1 cellular context compared by ENCODE assay signal in the genomic region with DNA sequence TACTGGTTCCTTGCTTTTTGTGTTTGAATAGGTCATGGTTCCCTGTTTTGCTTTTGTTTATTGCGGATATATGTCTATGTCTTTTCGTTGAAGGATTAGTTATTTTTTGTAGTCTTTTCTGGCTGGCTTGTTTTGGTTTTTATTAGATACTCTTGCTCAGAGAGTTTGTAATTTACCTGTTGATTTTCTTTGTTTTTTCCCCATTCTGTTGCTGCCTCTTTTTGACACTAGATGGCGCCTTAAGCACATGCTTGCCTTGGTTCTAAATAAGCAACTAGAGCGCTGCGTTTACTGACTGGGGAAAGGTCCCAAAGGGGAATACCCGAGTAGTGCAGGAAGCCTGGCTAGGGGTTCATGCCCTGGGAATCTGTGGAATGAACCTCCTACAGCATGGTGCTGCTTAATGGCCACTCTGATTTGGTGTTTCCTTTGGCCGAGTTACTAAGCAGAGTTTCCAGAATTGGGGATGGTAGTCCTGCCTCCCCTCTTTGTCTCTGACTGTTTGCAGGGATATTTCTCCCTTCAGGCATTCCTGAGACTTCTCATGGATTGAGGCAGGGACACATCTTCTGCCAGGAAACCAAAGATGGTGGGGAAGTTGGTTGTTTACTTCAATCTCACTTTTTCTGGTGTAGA.
TF ChIP-seq lines count a peak whose summit lies in the region.

No MANE protein-coding gene starts in this region.

TF ChIP-seq in K562, 482 proteins besides CTCF, POLR2A, EP300 and RAD21 (continued from another document and continues in another):
- TF ChIP-seq, protein P1, sequence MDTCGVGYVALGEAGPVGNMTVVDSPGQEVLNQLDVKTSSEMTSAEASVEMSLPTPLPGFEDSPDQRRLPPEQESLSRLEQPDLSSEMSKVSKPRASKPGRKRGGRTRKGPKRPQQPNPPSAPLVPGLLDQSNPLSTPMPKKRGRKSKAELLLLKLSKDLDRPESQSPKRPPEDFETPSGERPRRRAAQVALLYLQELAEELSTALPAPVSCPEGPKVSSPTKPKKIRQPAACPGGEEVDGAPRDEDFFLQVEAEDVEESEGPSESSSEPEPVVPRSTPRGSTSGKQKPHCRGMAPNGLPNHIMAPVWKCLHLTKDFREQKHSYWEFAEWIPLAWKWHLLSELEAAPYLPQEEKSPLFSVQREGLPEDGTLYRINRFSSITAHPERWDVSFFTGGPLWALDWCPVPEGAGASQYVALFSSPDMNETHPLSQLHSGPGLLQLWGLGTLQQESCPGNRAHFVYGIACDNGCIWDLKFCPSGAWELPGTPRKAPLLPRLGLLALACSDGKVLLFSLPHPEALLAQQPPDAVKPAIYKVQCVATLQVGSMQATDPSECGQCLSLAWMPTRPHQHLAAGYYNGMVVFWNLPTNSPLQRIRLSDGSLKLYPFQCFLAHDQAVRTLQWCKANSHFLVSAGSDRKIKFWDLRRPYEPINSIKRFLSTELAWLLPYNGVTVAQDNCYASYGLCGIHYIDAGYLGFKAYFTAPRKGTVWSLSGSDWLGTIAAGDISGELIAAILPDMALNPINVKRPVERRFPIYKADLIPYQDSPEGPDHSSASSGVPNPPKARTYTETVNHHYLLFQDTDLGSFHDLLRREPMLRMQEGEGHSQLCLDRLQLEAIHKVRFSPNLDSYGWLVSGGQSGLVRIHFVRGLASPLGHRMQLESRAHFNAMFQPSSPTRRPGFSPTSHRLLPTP (IDR thresholded peaks at IDR 0.05; ENCODE audit: borderline replicate concordance, extremely low read depth, insufficient read length), result no peak
- no peak for TF ChIP-seq CHD2 (IDR thresholded peaks at IDR 0.05; ENCODE audit: low read depth, low read length)
- TF ChIP-seq PHTF2 (CRISPR knock-in tag; IDR thresholded peaks at IDR 0.05), result no peak
- peak in 1 of 2 experiments; percentile 58; a peak in 1 of 4 replicates for TF ChIP-seq KDM4B (IDR thresholded peaks at IDR 0.05; ENCODE audit: borderline replicate concordance in 2 of 2, low read depth in 1 of 2)
- no peak for TF ChIP-seq NFXL1 (CRISPR knock-in tag; IDR thresholded peaks at IDR 0.05)
- TF ChIP-seq KLF16 (IDR thresholded peaks at IDR 0.05), result no peak
- no peak for TF ChIP-seq ZNF311 (CRISPR knock-in tag; IDR thresholded peaks at IDR 0.05)
- TF ChIP-seq, protein P2, sequence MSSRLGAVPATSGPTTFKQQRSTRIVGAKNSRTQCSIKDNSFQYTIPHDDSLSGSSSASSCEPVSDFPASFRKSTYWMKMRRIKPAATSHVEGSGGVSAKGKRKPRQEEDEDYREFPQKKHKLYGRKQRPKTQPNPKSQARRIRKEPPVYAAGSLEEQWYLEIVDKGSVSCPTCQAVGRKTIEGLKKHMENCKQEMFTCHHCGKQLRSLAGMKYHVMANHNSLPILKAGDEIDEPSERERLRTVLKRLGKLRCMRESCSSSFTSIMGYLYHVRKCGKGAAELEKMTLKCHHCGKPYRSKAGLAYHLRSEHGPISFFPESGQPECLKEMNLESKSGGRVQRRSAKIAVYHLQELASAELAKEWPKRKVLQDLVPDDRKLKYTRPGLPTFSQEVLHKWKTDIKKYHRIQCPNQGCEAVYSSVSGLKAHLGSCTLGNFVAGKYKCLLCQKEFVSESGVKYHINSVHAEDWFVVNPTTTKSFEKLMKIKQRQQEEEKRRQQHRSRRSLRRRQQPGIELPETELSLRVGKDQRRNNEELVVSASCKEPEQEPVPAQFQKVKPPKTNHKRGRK (tag; IDR thresholded peaks at IDR 0.05), result no peak
- TF ChIP-seq, protein P3, sequence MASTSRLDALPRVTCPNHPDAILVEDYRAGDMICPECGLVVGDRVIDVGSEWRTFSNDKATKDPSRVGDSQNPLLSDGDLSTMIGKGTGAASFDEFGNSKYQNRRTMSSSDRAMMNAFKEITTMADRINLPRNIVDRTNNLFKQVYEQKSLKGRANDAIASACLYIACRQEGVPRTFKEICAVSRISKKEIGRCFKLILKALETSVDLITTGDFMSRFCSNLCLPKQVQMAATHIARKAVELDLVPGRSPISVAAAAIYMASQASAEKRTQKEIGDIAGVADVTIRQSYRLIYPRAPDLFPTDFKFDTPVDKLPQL (IDR thresholded peaks at IDR 0.05; ENCODE audit: extremely low read depth, insufficient read length), result no peak
- TF ChIP-seq, protein P4, sequence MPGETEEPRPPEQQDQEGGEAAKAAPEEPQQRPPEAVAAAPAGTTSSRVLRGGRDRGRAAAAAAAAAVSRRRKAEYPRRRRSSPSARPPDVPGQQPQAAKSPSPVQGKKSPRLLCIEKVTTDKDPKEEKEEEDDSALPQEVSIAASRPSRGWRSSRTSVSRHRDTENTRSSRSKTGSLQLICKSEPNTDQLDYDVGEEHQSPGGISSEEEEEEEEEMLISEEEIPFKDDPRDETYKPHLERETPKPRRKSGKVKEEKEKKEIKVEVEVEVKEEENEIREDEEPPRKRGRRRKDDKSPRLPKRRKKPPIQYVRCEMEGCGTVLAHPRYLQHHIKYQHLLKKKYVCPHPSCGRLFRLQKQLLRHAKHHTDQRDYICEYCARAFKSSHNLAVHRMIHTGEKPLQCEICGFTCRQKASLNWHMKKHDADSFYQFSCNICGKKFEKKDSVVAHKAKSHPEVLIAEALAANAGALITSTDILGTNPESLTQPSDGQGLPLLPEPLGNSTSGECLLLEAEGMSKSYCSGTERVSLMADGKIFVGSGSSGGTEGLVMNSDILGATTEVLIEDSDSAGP (CRISPR knock-in tag; IDR thresholded peaks at IDR 0.05), result no peak
- no peak for TF ChIP-seq ZNF586 (CRISPR knock-in tag; conservative IDR thresholded peaks at IDR 0.05)
- TF ChIP-seq ZBTB17 (CRISPR knock-in tag; IDR thresholded peaks at IDR 0.05), result no peak
- TF ChIP-seq POLR2B (IDR thresholded peaks at IDR 0.05; ENCODE audit: low read depth, partially characterized antibody), result no peak
- no peak for TF ChIP-seq POLR2H (tag; IDR thresholded peaks at IDR 0.05; ENCODE audit: low read depth)
- TF ChIP-seq, protein P5, sequence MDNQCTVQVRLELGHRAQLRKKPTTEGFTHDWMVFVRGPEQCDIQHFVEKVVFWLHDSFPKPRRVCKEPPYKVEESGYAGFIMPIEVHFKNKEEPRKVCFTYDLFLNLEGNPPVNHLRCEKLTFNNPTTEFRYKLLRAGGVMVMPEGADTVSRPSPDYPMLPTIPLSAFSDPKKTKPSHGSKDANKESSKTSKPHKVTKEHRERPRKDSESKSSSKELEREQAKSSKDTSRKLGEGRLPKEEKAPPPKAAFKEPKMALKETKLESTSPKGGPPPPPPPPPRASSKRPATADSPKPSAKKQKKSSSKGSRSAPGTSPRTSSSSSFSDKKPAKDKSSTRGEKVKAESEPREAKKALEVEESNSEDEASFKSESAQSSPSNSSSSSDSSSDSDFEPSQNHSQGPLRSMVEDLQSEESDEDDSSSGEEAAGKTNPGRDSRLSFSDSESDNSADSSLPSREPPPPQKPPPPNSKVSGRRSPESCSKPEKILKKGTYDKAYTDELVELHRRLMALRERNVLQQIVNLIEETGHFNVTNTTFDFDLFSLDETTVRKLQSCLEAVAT (IDR thresholded peaks at IDR 0.05), result peak; percentile 70 to 90
- TF ChIP-seq TAF7 (tag; IDR thresholded peaks at IDR 0.05), result no peak
- TF ChIP-seq NEUROD1 (IDR thresholded peaks at IDR 0.05; ENCODE audit: borderline replicate concordance, low read depth, low read length, partially characterized antibody), result no peak
- TF ChIP-seq ZNF324 (CRISPR knock-in tag; IDR thresholded peaks at IDR 0.05), result no peak
- no peak for TF ChIP-seq ZNF695 (CRISPR knock-in tag; IDR thresholded peaks at IDR 0.05)
- TF ChIP-seq, protein P6, sequence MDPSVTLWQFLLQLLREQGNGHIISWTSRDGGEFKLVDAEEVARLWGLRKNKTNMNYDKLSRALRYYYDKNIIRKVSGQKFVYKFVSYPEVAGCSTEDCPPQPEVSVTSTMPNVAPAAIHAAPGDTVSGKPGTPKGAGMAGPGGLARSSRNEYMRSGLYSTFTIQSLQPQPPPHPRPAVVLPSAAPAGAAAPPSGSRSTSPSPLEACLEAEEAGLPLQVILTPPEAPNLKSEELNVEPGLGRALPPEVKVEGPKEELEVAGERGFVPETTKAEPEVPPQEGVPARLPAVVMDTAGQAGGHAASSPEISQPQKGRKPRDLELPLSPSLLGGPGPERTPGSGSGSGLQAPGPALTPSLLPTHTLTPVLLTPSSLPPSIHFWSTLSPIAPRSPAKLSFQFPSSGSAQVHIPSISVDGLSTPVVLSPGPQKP (CRISPR knock-in tag; IDR thresholded peaks at IDR 0.05), result no peak
- TF ChIP-seq ASH1L (IDR thresholded peaks at IDR 0.05; ENCODE audit: borderline replicate concordance, low read depth, partially characterized antibody), result no peak
- no peak for TF ChIP-seq U2AF1 (optimal IDR thresholded peaks at IDR 0.05; ENCODE audit: low read depth, low read length)
- TF ChIP-seq, protein P7, sequence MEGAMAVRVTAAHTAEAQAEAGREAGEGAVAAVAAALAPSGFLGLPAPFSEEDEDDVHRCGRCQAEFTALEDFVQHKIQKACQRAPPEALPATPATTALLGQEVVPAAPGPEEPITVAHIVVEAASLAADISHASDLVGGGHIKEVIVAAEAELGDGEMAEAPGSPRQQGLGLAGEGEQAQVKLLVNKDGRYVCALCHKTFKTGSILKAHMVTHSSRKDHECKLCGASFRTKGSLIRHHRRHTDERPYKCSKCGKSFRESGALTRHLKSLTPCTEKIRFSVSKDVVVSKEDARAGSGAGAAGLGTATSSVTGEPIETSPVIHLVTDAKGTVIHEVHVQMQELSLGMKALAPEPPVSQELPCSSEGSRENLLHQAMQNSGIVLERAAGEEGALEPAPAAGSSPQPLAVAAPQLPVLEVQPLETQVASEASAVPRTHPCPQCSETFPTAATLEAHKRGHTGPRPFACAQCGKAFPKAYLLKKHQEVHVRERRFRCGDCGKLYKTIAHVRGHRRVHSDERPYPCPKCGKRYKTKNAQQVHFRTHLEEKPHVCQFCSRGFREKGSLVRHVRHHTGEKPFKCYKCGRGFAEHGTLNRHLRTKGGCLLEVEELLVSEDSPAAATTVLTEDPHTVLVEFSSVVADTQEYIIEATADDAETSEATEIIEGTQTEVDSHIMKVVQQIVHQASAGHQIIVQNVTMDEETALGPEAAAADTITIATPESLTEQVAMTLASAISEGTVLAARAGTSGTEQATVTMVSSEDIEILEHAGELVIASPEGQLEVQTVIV (CRISPR knock-in tag; IDR thresholded peaks at IDR 0.05; ENCODE audit: borderline replicate concordance), result no peak
- TF ChIP-seq SNRNP70 (optimal IDR thresholded peaks at IDR 0.05; ENCODE audit: low read depth, low read length), result no peak
- no peak for TF ChIP-seq SETDB1 (IDR thresholded peaks at IDR 0.05; ENCODE audit: low read length)
- no peak for TF ChIP-seq CAMTA2 (CRISPR knock-in tag; conservative IDR thresholded peaks at IDR 0.05)
- TF ChIP-seq, protein P8, sequence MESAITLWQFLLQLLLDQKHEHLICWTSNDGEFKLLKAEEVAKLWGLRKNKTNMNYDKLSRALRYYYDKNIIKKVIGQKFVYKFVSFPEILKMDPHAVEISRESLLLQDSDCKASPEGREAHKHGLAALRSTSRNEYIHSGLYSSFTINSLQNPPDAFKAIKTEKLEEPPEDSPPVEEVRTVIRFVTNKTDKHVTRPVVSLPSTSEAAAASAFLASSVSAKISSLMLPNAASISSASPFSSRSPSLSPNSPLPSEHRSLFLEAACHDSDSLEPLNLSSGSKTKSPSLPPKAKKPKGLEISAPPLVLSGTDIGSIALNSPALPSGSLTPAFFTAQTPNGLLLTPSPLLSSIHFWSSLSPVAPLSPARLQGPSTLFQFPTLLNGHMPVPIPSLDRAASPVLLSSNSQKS (CRISPR knock-in tag; IDR thresholded peaks at IDR 0.05), result no peak
- TF ChIP-seq, protein P9, sequence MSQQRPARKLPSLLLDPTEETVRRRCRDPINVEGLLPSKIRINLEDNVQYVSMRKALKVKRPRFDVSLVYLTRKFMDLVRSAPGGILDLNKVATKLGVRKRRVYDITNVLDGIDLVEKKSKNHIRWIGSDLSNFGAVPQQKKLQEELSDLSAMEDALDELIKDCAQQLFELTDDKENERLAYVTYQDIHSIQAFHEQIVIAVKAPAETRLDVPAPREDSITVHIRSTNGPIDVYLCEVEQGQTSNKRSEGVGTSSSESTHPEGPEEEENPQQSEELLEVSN (IDR thresholded peaks at IDR 0.05; ENCODE audit: borderline replicate concordance in 1 of 2, extremely low read depth in 1 of 2, insufficient read depth in 1 of 2, insufficient read length in 1 of 2, low read depth in 1 of 2, low read length in 1 of 2, poor library complexity in 1 of 2, severe bottlenecking in 1 of 2), result no peak
- TF ChIP-seq ZKSCAN8 (CRISPR knock-in tag; IDR thresholded peaks at IDR 0.05), result no peak
- TF ChIP-seq DDX20 (tag; IDR thresholded peaks at IDR 0.05; ENCODE audit: low read depth), result no peak
- TF ChIP-seq, protein P10, sequence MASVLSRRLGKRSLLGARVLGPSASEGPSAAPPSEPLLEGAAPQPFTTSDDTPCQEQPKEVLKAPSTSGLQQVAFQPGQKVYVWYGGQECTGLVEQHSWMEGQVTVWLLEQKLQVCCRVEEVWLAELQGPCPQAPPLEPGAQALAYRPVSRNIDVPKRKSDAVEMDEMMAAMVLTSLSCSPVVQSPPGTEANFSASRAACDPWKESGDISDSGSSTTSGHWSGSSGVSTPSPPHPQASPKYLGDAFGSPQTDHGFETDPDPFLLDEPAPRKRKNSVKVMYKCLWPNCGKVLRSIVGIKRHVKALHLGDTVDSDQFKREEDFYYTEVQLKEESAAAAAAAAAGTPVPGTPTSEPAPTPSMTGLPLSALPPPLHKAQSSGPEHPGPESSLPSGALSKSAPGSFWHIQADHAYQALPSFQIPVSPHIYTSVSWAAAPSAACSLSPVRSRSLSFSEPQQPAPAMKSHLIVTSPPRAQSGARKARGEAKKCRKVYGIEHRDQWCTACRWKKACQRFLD (CRISPR knock-in tag; IDR thresholded peaks at IDR 0.05), result no peak
- no peak for TF ChIP-seq ZFP36 (IDR thresholded peaks at IDR 0.05; ENCODE audit: low read depth, low read length, partially characterized antibody)
- TF ChIP-seq MAFF (IDR thresholded peaks at IDR 0.05; ENCODE audit: low read length), result no peak
- TF ChIP-seq, protein P11, sequence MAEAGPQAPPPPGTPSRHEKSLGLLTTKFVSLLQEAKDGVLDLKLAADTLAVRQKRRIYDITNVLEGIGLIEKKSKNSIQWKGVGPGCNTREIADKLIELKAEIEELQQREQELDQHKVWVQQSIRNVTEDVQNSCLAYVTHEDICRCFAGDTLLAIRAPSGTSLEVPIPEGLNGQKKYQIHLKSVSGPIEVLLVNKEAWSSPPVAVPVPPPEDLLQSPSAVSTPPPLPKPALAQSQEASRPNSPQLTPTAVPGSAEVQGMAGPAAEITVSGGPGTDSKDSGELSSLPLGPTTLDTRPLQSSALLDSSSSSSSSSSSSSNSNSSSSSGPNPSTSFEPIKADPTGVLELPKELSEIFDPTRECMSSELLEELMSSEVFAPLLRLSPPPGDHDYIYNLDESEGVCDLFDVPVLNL (CRISPR knock-in tag; IDR thresholded peaks at IDR 0.05; ENCODE audit: low read depth), result no peak
- no peak for TF ChIP-seq TFAM (CRISPR knock-in tag; conservative IDR thresholded peaks at IDR 0.05)
- TF ChIP-seq, protein P12, sequence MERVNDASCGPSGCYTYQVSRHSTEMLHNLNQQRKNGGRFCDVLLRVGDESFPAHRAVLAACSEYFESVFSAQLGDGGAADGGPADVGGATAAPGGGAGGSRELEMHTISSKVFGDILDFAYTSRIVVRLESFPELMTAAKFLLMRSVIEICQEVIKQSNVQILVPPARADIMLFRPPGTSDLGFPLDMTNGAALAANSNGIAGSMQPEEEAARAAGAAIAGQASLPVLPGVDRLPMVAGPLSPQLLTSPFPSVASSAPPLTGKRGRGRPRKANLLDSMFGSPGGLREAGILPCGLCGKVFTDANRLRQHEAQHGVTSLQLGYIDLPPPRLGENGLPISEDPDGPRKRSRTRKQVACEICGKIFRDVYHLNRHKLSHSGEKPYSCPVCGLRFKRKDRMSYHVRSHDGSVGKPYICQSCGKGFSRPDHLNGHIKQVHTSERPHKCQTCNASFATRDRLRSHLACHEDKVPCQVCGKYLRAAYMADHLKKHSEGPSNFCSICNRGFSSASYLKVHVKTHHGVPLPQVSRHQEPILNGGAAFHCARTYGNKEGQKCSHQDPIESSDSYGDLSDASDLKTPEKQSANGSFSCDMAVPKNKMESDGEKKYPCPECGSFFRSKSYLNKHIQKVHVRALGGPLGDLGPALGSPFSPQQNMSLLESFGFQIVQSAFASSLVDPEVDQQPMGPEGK (CRISPR knock-in tag; IDR thresholded peaks at IDR 0.05; ENCODE audit: borderline replicate concordance), result no peak
- no peak for TF ChIP-seq CBX2 (IDR thresholded peaks at IDR 0.05; ENCODE audit: insufficient read depth, low read length, poor library complexity, severe bottlenecking)
- TF ChIP-seq WHSC1 (IDR thresholded peaks at IDR 0.05; ENCODE audit: low read length), result no peak
